15 cellular contexts compared by ENCODE assay signal in the genomic region with DNA sequence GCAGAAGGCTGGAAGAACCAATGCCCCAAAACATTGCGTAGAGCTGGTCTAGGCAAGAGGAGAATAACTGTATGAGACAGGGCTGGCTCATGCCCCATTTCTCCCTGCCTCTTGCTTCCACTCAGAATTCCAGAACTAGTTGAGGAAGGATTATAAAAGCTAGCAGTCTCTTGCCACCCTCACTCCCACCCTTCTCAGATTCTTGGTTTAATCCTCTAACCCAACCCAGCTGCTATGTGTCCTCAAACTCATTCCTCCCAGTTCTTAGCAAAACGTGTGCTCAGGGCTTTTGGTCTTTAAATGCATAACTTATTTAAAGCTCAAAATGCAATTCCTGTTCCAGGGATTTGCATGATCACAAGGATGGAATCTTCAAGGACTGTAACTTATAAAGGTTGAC.
"Had no signal": no experiment of that assay in that cellular context is flagged by ENCODE, and none has a peak within 500 bp of the region (broad histone marks: within the 10 kb centered on the region; RNA-seq: fewer than 3 reads in every experiment).

No MANE protein-coding gene starts in this region.

- H3K4me1 ChIP-seq: parathyroid adenoma, prostate gland, right lobe of liver had no signal

- H3K4me3 ChIP-seq: gastrocnemius medialis, prostate gland, right lobe of liver, spleen had no signal

- H3K27me3 ChIP-seq: gastrocnemius medialis, right lobe of liver, spleen had no signal

- H3K9me3 ChIP-seq: gastrocnemius medialis, prostate gland had no signal

- H3K36me3 ChIP-seq: gastrocnemius medialis, prostate gland, right lobe of liver, spleen had no signal

- H2AFZ ChIP-seq: parathyroid adenoma had no signal

- ATAC-seq: esophagus mucosa; stimulated activated memory B cell treated with anti-CD40 and anti-IgM and Interleukin-4, amounts not matched to agents 10 μg/mL and 1 μg/mL and 100 μg/mL, for 72 hours had no signal

- H3K9ac ChIP-seq: parathyroid adenoma had no signal

- DNase-seq: effector memory CD4-positive, alpha-beta T cell; gastrocnemius medialis; glutamatergic neuron; islet precursor cell; naive B cell; right lobe of liver; spleen; stimulated activated CD4-positive, alpha-beta T cell treated with anti-CD3 and anti-CD28 coated beads, Interleukin-15, amount 100 ng/mL, for 24 hours; stimulated activated CD4-positive, alpha-beta T cell treated with anti-CD3 and anti-CD28 coated beads, Interleukin-1b, Interleukin-23, amount 100 ng/mL, for 48 hours; stimulated activated CD4-positive, alpha-beta T cell treated with anti-CD3 and anti-CD28 coated beads, Interleukin-4, amount 100 ng/mL, for 24 hours; substantia nigra had no signal

- H3K27ac ChIP-seq: parathyroid adenoma, prostate gland, right lobe of liver had no signal
